ENCODE assay signal across 1 cellular context in the genomic region with DNA sequence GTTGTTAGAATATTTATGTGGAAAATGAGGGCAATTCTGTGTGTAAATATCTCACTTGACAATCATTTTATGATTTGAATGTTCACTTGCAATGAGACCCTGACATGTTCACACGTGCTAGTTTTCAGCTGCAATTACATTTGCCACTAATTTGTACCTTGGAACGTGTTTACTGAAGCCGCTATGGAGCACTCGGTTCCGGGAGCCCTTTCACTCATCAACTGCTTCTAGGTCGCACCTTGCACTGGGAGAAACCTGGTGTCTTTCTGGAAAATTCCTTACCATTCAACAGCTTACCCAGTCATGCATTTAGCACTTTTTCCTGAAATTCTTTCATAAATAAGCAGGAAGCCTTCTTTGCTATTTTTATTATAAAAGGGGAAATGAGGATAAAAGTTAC.
TF ChIP-seq lines count a peak whose summit lies in the region.

No MANE protein-coding gene starts in this region.

TF ChIP-seq in H1, 55 proteins besides CTCF, POLR2A, EP300 and RAD21:
- TF ChIP-seq CHD2 (IDR thresholded peaks at IDR 0.05; ENCODE audit: low read length) (no peak), CREB1 (IDR thresholded peaks at IDR 0.05) (no peak), RFX5 (IDR thresholded peaks at IDR 0.05; ENCODE audit: borderline replicate concordance, low read depth, low read length) (no peak), KDM1A (IDR thresholded peaks at IDR 0.05; ENCODE audit: borderline replicate concordance, low read length) (no peak), ZNF274 (IDR thresholded peaks at IDR 0.05; ENCODE audit: borderline replicate concordance, extremely low read depth, low read length) (no peak), SIX5 (IDR thresholded peaks at IDR 0.05; ENCODE audit: low read depth, low read length) (no peak), SRF (IDR thresholded peaks at IDR 0.05; ENCODE audit: low read depth, low read length) (no peak), SP4 (IDR thresholded peaks at IDR 0.05; ENCODE audit: low read length) (no peak), KDM4A (IDR thresholded peaks at IDR 0.05; ENCODE audit: low read depth, low read length, severe bottlenecking) (no peak), GTF2F1 (IDR thresholded peaks at IDR 0.05; ENCODE audit: borderline replicate concordance, low read depth, low read length) (no peak), SIN3A (conservative IDR thresholded peaks at IDR 0.05 in 1 of 2, IDR thresholded peaks at IDR 0.05 in 1 of 2; ENCODE audit: low read depth in 1 of 2, low read length in 2 of 2) (no peak), TAF1 (IDR thresholded peaks at IDR 0.05; ENCODE audit: low read depth, low read length) (no peak), HDAC2 (IDR thresholded peaks at IDR 0.05; ENCODE audit: borderline replicate concordance in 1 of 2, low read depth in 2 of 2, low read length in 2 of 2) (no peak), CEBPB (IDR thresholded peaks at IDR 0.05; ENCODE audit: low read depth, low read length) (no peak)
